9 cellular contexts compared by ENCODE assay signal in genomic region chr22:41256254-41256897, GRCh38. TPM values are rescaled to one million over a fixed set of nuclear protein-coding genes. Genes with fewer than 3 reads are reported as not detected.
A peak's percentile ranks its signal among the peaks of the same experiment; 100 is the strongest.
DNase-seq lines count a peak whose midpoint lies in the region; ATAC-seq lines count a peak whose summit lies in the region.
"Had no signal": no experiment of that assay in that cellular context is flagged by ENCODE, and none has a peak within 500 bp of the region (broad histone marks: within the 10 kb centered on the region; RNA-seq: fewer than 3 reads in every experiment).

No MANE protein-coding gene starts in this region.

- peaks cover 99% of the 10 kb centered on the region for H3K36me3 Mint-ChIP-seq in activated T-cell treated with anti-CD3 and anti-CD28 coated beads, Interleukin-2, amount 50 U/mL, for 24 hours (ENCODE audit: low read depth)
- peaks cover 4 to 31% of the 10 kb centered on the region in 2 donors for H3K36me3 Mint-ChIP-seq in activated T-cell treated with anti-CD3 and anti-CD28 coated beads, Interleukin-2, amount 50 U/mL, for 72 hours (ENCODE audit: insufficient read depth in 2 of 2)

- H3K4me3 Mint-ChIP-seq in activated T-cell treated with anti-CD3 and anti-CD28 coated beads, Interleukin-2, amount 50 U/mL, for 24 hours: no peak overlapping the region
- H3K4me3 Mint-ChIP-seq in activated T-cell treated with anti-CD3 and anti-CD28 coated beads, Interleukin-2, amount 50 U/mL, for 72 hours: no peak overlapping the region
- H3K4me3 Mint-ChIP-seq: activated B cell treated with CpG ODN at 0.5 μM for 24 hours had no signal

- peak overlapping the region; percentile 52 for H3K27ac Mint-ChIP-seq in activated T-cell treated with anti-CD3 and anti-CD28 coated beads, Interleukin-2, amount 50 U/mL, for 24 hours
- H3K27ac Mint-ChIP-seq in activated T-cell treated with anti-CD3 and anti-CD28 coated beads, Interleukin-2, amount 50 U/mL, for 72 hours: no peak overlapping the region
- H3K27ac Mint-ChIP-seq: activated B cell treated with CpG ODN at 0.5 μM for 24 hours had no signal

- ATAC-seq in activated T-cell treated with anti-CD3 and anti-CD28 coated beads, Interleukin-2, amount 50 U/mL, for 72 hours (replicated peaks in 1 of 2): no peak

- DNase-seq in activated T-cell treated with anti-CD3 and anti-CD28 coated beads, Interleukin-2, amount 50 U/mL, for 24 hours: no peak
- DNase-seq in activated T-cell treated with anti-CD3 and anti-CD28 coated beads, Interleukin-2, amount 50 U/mL, for 72 hours: no peak
- peak; percentile 52 for DNase-seq in T1000 (lab: John Stamatoyannopoulos, UW)
- DNase-seq in fibroblast of peridontal ligament (ENCODE audit: extremely low read depth): peak; percentile 63
- peak; percentile 58 for DNase-seq in smooth muscle cell of the brain vasculature (ENCODE audit: low read depth, low spot score)
- DNase-seq in GF-D8 (lab: John Stamatoyannopoulos, UW): no peak
- DNase-seq in activated T-cell treated with anti-CD3 and anti-CD28 coated beads, Interleukin-2, amount 50 U/mL, for 1 hour: no peak
- no peak for DNase-seq in activated effector memory CD4-positive, alpha-beta T cell treated with anti-CD3 and anti-CD28 coated beads, Interleukin-2, amount 50 U/mL, for 16 hours
- DNase-seq: activated B cell treated with CpG ODN at 0.5 μM for 24 hours had no signal

- no peaks in the 10 kb centered on the region for H3K4me1 Mint-ChIP-seq in activated T-cell treated with anti-CD3 and anti-CD28 coated beads, Interleukin-2, amount 50 U/mL, for 24 hours (ENCODE audit: low read depth)
- no peaks in the 10 kb centered on the region for H3K4me1 Mint-ChIP-seq in activated T-cell treated with anti-CD3 and anti-CD28 coated beads, Interleukin-2, amount 50 U/mL, for 72 hours (ENCODE audit: low read depth)
- H3K4me1 Mint-ChIP-seq: activated B cell treated with CpG ODN at 0.5 μM for 24 hours had no signal

- H3K9me3 Mint-ChIP-seq in activated T-cell treated with anti-CD3 and anti-CD28 coated beads, Interleukin-2, amount 50 U/mL, for 24 hours: no peaks in the 10 kb centered on the region
- H3K9me3 Mint-ChIP-seq in activated T-cell treated with anti-CD3 and anti-CD28 coated beads, Interleukin-2, amount 50 U/mL, for 72 hours: no peaks in the 10 kb centered on the region
- H3K9me3 Mint-ChIP-seq: activated B cell treated with CpG ODN at 0.5 μM for 24 hours had no signal

- H3K27me3 Mint-ChIP-seq in activated T-cell treated with anti-CD3 and anti-CD28 coated beads, Interleukin-2, amount 50 U/mL, for 24 hours: no peaks in the 10 kb centered on the region
- no peaks in the 10 kb centered on the region for H3K27me3 Mint-ChIP-seq in activated T-cell treated with anti-CD3 and anti-CD28 coated beads, Interleukin-2, amount 50 U/mL, for 72 hours (ENCODE audit: low read depth)
- H3K27me3 Mint-ChIP-seq: activated B cell treated with CpG ODN at 0.5 μM for 24 hours had no signal

RNA-seq across cellular contexts. Expression of gene CHADL, which starts 15.6 kb away (rescaled TPM):
- 1 to 10 TPM in 1 of 2 donors, under 1 TPM in 1; 0.55 to 1.4 TPM for total RNA-seq in activated T-cell treated with anti-CD3 and anti-CD28 coated beads, Interleukin-2, amount 50 U/mL, for 72 hours
- total RNA-seq: activated B cell treated with CpG ODN at 0.5 μM for 24 hours had no signal

RNA-seq across cellular contexts. Expression of gene RANGAP1, which starts 29.6 kb away (rescaled TPM):
- 100 to 1,000 TPM; 162 to 217 TPM for total RNA-seq in activated T-cell treated with anti-CD3 and anti-CD28 coated beads, Interleukin-2, amount 50 U/mL, for 72 hours

RNA-seq across cellular contexts. Expression of gene ZC3H7B, which starts 44.9 kb away (rescaled TPM):
- 10 to 100 TPM; 46.1 to 52.4 TPM for total RNA-seq in activated T-cell treated with anti-CD3 and anti-CD28 coated beads, Interleukin-2, amount 50 U/mL, for 72 hours

RNA-seq across cellular contexts. Expression of gene L3MBTL2, which starts 51.3 kb away (rescaled TPM):
- 10 to 100 TPM; 21.9 to 25.6 TPM for total RNA-seq in activated T-cell treated with anti-CD3 and anti-CD28 coated beads, Interleukin-2, amount 50 U/mL, for 72 hours

Comparison
In these comparisons a context has a peak if more than half of its experiments do, and no peak if none do; other contexts are left out.
1. DNase-seq: peak in T1000 (single experiment), fibroblast of peridontal ligament (single experiment) and smooth muscle cell of the brain vasculature (single experiment); none in activated T-cell treated with anti-CD3 and anti-CD28 coated beads, Interleukin-2, amount 50 U/mL, for 24 hours (single experiment), activated T-cell treated with anti-CD3 and anti-CD28 coated beads, Interleukin-2, amount 50 U/mL, for 72 hours (0 of 2), GF-D8 (single experiment), activated T-cell treated with anti-CD3 and anti-CD28 coated beads, Interleukin-2, amount 50 U/mL, for 1 hour (single experiment) and activated effector memory CD4-positive, alpha-beta T cell treated with anti-CD3 and anti-CD28 coated beads, Interleukin-2, amount 50 U/mL, for 16 hours (single experiment).